Comparison of ENCODE assay signal across 14 cellular contexts in genomic region chrX:19761554-19762295, GRCh38.
DNase-seq lines count a peak whose midpoint lies in the region; ATAC-seq, FAIRE-seq and TF ChIP-seq lines count a peak whose summit lies in the region.
"Had no signal": no experiment of that assay in that cellular context is flagged by ENCODE, and none has a peak within 500 bp of the region (broad histone marks: within the 10 kb centered on the region; RNA-seq: fewer than 3 reads in every experiment).

No MANE protein-coding gene starts in this region.

- H3K27ac Mint-ChIP-seq in memory B cell (peak overlapping the region; percentile 89), glutamatergic neuron (ENCODE audit: unreplicated experiment) (no peak overlapping the region)
- H3K27ac Mint-ChIP-seq: activated CD4-positive, alpha-beta T cell treated with anti-CD3 and anti-CD28 coated beads, Interleukin-2, amount 10 ng/mL, durations not matched to agents 7 days and 5 days had no signal

- no peaks in the 10 kb centered on the region for H3K27me3 Mint-ChIP-seq in memory B cell
- H3K27me3 Mint-ChIP-seq in glutamatergic neuron (ENCODE audit: unreplicated experiment) = peaks cover 1% of the 10 kb centered on the region
- H3K27me3 Mint-ChIP-seq: activated CD4-positive, alpha-beta T cell treated with anti-CD3 and anti-CD28 coated beads, Interleukin-2, amount 10 ng/mL, durations not matched to agents 7 days and 5 days had no signal

- H3K4me1 Mint-ChIP-seq in memory B cell (peaks cover 26% of the 10 kb centered on the region), glutamatergic neuron (ENCODE audit: low read depth, unreplicated experiment) (peaks cover 22% of the 10 kb centered on the region)

- no peak for TF ChIP-seq CTCF in glutamatergic neuron (IDR thresholded peaks at IDR 0.05; ENCODE audit: partially characterized antibody, unreplicated experiment)

- ATAC-seq in GM21825 (IDR thresholded peaks at IDR 0.05; ENCODE audit: unreplicated experiment) (peak; percentile 51), memory B cell (ENCODE audit: low read depth) (peak; percentile 28), Right ventricle myocardium superior (ENCODE audit: poor library complexity) (no peak)
- ATAC-seq: HCT116 had no signal

- H3K9me3 Mint-ChIP-seq in memory B cell (peaks cover 2% of the 10 kb centered on the region), glutamatergic neuron (ENCODE audit: unreplicated experiment) (peaks cover 5% of the 10 kb centered on the region)
- H3K9me3 Mint-ChIP-seq: activated CD4-positive, alpha-beta T cell treated with anti-CD3 and anti-CD28 coated beads, Interleukin-2, amount 10 ng/mL, durations not matched to agents 7 days and 5 days had no signal

- no peak for TF ChIP-seq POLR2A in GM12892 (IDR thresholded peaks at IDR 0.05; ENCODE audit: low read depth, low read length)

- no peak overlapping the region for H3K4me3 Mint-ChIP-seq in memory B cell
- H3K4me3 Mint-ChIP-seq in glutamatergic neuron (ENCODE audit: unreplicated experiment) = no peak overlapping the region
- H3K4me3 Mint-ChIP-seq: activated CD4-positive, alpha-beta T cell treated with anti-CD3 and anti-CD28 coated beads, Interleukin-2, amount 10 ng/mL, durations not matched to agents 7 days and 5 days had no signal

- H3K36me3 Mint-ChIP-seq in memory B cell (no peaks in the 10 kb centered on the region), glutamatergic neuron (ENCODE audit: unreplicated experiment) (no peaks in the 10 kb centered on the region)

- intact Hi-C loops in Right ventricle myocardium superior (cut with DNase I) = no loop called here

- no peak for DNase-seq in GM12892 (ENCODE audit: insufficient read length)
- DNase-seq in NOMO-1 treated with dmso at 0.1 percent for 144 hours (lab: John Stamatoyannopoulos, UW; ENCODE audit: unreplicated experiment) = peak; percentile 26
- no peak for DNase-seq in memory B cell (ENCODE audit: low spot score in 2 of 2)
- DNase-seq in C1 segment of cervical spinal cord (lab: John Stamatoyannopoulos, UW) = no peak
- no peak for DNase-seq in glutamatergic neuron
- no peak for DNase-seq in Right ventricle myocardium superior
- DNase-seq: activated CD4-positive, alpha-beta T cell treated with anti-CD3 and anti-CD28 coated beads, Interleukin-2, amount 10 ng/mL, durations not matched to agents 7 days and 5 days; activated naive CD4-positive, alpha-beta T cell treated with Interleukin-2 at 50 U/mL for 16 hours; DMS 273 treated with DMSO at 0.1 percent for 48 hours; KG1; NCI-H1930; OCI-M1 had no signal

- peak; percentile 78 for FAIRE-seq in GM12892 (lab: Jason Lieb, UNC)
